In genomic region chr7:158556721-158557440, GRCh38 we compare ENCODE assay signal across 30 cellular contexts. TPM values are rescaled to one million over a fixed set of nuclear protein-coding genes. Genes with fewer than 3 reads are reported as not detected.
"Had no signal": no experiment of that assay in that cellular context is flagged by ENCODE, and none has a peak within 500 bp of the region (broad histone marks: within the 10 kb centered on the region; RNA-seq: fewer than 3 reads in every experiment).

No MANE protein-coding gene starts in this region.

- H3K27ac Mint-ChIP-seq: activated CD4-positive, alpha-beta T cell treated with anti-CD3 and anti-CD28 coated beads, Interleukin-2, amount 10 ng/mL, durations not matched to agents 24 days and 14 days; activated CD8-positive, alpha-beta T cell treated with anti-CD3 and anti-CD28 coated beads for 36 hours; activated naive CD8-positive, alpha-beta T cell treated with anti-CD3 and anti-CD28 coated beads for 36 hours; activated T-cell treated with anti-CD3 and anti-CD28 coated beads, Interleukin-2, amount 50 U/mL, for 72 hours; activated T-helper 2 cell treated with anti-CD3 and anti-CD28 coated beads, Interferon-gamma antibody, Interleukin-2, Interleukin-4, amounts not matched to agents 10 μg/mL and 5 μg/mL and 100 μg/mL, durations not matched to agents 14 hours and 24 hours and 36 hours had no signal

- H3K9me3 Mint-ChIP-seq: activated CD8-positive, alpha-beta T cell treated with anti-CD3 and anti-CD28 coated beads for 36 hours; activated naive CD8-positive, alpha-beta T cell treated with anti-CD3 and anti-CD28 coated beads for 36 hours; central memory CD8-positive, alpha-beta T cell had no signal

- ATAC-seq: activated CD8-positive, alpha-beta T cell treated with anti-CD3 and anti-CD28 coated beads for 36 hours; activated T-cell treated with anti-CD3 and anti-CD28 coated beads, Interleukin-2, amount 50 U/mL, for 72 hours; Right ventricle myocardium inferior had no signal

- H3K36me3 Mint-ChIP-seq: activated naive CD8-positive, alpha-beta T cell treated with anti-CD3 and anti-CD28 coated beads for 36 hours had no signal

- H3K27me3 ChIP-seq: brain microvascular endothelial cell had no signal

- DNase-seq: activated CD4-positive, alpha-beta T cell treated with anti-CD3 and anti-CD28 coated beads, Interleukin-2, amount 10 ng/mL, durations not matched to agents 24 days and 14 days; activated CD4-positive, alpha-beta T cell treated with anti-CD3 and anti-CD28 coated beads, Interleukin-2, amount 50 U/mL, for 4 hours; activated CD8-positive, alpha-beta T cell treated with anti-CD3 and anti-CD28 coated beads for 36 hours; activated naive CD4-positive, alpha-beta T cell treated with anti-CD3 and anti-CD28 coated beads, Interleukin-2, amount 50 U/mL, for 16 hours; activated naive CD8-positive, alpha-beta T cell treated with anti-CD3 and anti-CD28 coated beads for 36 hours; activated T-cell treated with anti-CD3 and anti-CD28 coated beads, Interleukin-2, amount 50 U/mL, for 1 hour; activated T-cell treated with anti-CD3 and anti-CD28 coated beads, Interleukin-2, amount 50 U/mL, for 72 hours; amniotic stem cell; aorta; brain microvascular endothelial cell; NCI-H1092 treated with DMSO at 0.1 percent for 48 hours; NCI-H1417; NCI-H146; NCI-H187; NCI-H2029 treated with DMSO at 0.1 percent for 48 hours; NCI-H2107; NCI-H2171; NCI-H510A; NCI-H526; NCI-H748 treated with DMSO at 0.1 percent for 48 hours; PC-9; SW 1271; T-helper 1 cell; T-helper 2 cell; T-helper 9 cell had no signal

- H3K36me3 ChIP-seq: brain microvascular endothelial cell had no signal

- H3K27ac ChIP-seq: brain microvascular endothelial cell, PC-9, RWPE1, VCaP had no signal

- H3K4me3 Mint-ChIP-seq: activated CD4-positive, alpha-beta T cell treated with anti-CD3 and anti-CD28 coated beads, Interleukin-2, amount 10 ng/mL, durations not matched to agents 24 days and 14 days; activated CD8-positive, alpha-beta T cell treated with anti-CD3 and anti-CD28 coated beads for 36 hours; activated naive CD8-positive, alpha-beta T cell treated with anti-CD3 and anti-CD28 coated beads for 36 hours; activated T-cell treated with anti-CD3 and anti-CD28 coated beads, Interleukin-2, amount 50 U/mL, for 72 hours; central memory CD8-positive, alpha-beta T cell had no signal

- H3K4me3 ChIP-seq: PC-9 had no signal

- H3K4me1 Mint-ChIP-seq: activated CD4-positive, alpha-beta T cell treated with anti-CD3 and anti-CD28 coated beads, Interleukin-2, amount 10 ng/mL, durations not matched to agents 24 days and 14 days; activated naive CD8-positive, alpha-beta T cell treated with anti-CD3 and anti-CD28 coated beads for 36 hours; central memory CD8-positive, alpha-beta T cell had no signal

RNA-seq across cellular contexts. Expression of gene PTPRN2, which starts 30.7 kb away (rescaled TPM):
- total RNA-seq: PC-9 had no signal
